In genomic region chr19:4559569-4559968, GRCh38 we compare ENCODE assay signal across 9 cellular contexts. TPM values are rescaled to one million over a fixed set of nuclear protein-coding genes. Genes with fewer than 3 reads are reported as not detected.
DNase-seq lines count a peak whose midpoint lies in the region; ATAC-seq and TF ChIP-seq lines count a peak whose summit lies in the region.
"Had no signal": no experiment of that assay in that cellular context is flagged by ENCODE, and none has a peak within 500 bp of the region (broad histone marks: within the 10 kb centered on the region; RNA-seq: fewer than 3 reads in every experiment).

SEMA6B (minus strand) TSS chr19:4559684; CDS start chr19:4558457, 1,227 bp downstream.

- in situ Hi-C loops in gastrocnemius medialis (cut with MboI; ENCODE audit: low sequenced_read_pairs in 4 of 4), result no loop called here

- peaks cover 3% of the 10 kb centered on the region for H3K4me1 Mint-ChIP-seq in mesothelial cell of epicardium

- H3K4me3 ChIP-seq in coronary artery (peak within 1 kb of the TSS; percentile 65), gastrocnemius medialis (peak within 1 kb of the TSS in 3 of 4 donors; percentile 36 to 54 (median 49))

- peak in 1 of 2 donors; percentile 43 for TF ChIP-seq POLR2A in gastrocnemius medialis (IDR thresholded peaks at IDR 0.05)
- TF ChIP-seq POLR2A in erythroblast (IDR thresholded peaks at IDR 0.05; ENCODE audit: low read length), result no peak

- H3K4me3 Mint-ChIP-seq in mesothelial cell of epicardium, result no peak within 1 kb of the TSS

- peaks cover 4% of the 10 kb centered on the region for H3K27me3 Mint-ChIP-seq in mesothelial cell of epicardium (ENCODE audit: low read depth)

- H3K27ac ChIP-seq in coronary artery, result peak within 1 kb of the TSS in 1 of 2 donors; percentile 70
- peak within 1 kb of the TSS; percentile 52 to 81 (median 70) for H3K27ac ChIP-seq in gastrocnemius medialis

- TF ChIP-seq CTCF in coronary artery (IDR thresholded peaks at IDR 0.05) (no peak), gastrocnemius medialis (IDR thresholded peaks at IDR 0.05 in 4 of 5, conservative IDR thresholded peaks at IDR 0.05 in 1 of 5) (no peak), mesothelial cell of epicardium (IDR thresholded peaks at IDR 0.05; ENCODE audit: unreplicated experiment) (no peak)

- intact Hi-C loops in gastrocnemius medialis (cut with DNase I; ENCODE audit: low total_unique reads), result loop anchor here (2.0 to 10.0 kb wide), 2 partner anchors 23 to 215 kb away; no protein-coding TSS in a partner anchor

- H3K9me3 ChIP-seq in gastrocnemius medialis, result no peaks in the 10 kb centered on the region

- H3K4me1 ChIP-seq in gastrocnemius medialis, result no peaks in the 10 kb centered on the region

- no peaks in the 10 kb centered on the region for H3K9me3 Mint-ChIP-seq in mesothelial cell of epicardium

- H3K36me3 Mint-ChIP-seq in mesothelial cell of epicardium, result no peaks in the 10 kb centered on the region

- peak; percentile 26 for ATAC-seq in left lobe of liver
- ATAC-seq in gastrocnemius medialis, result peak in 1 of 2 donors; percentile 47

- peak; percentile 44 for DNase-seq in GDM1 (lab: John Stamatoyannopoulos, UW)
- DNase-seq in coronary artery (ENCODE audit: low spot score), result no peak
- no peak for DNase-seq in left lobe of liver (ENCODE audit: low spot score)
- DNase-seq in gastrocnemius medialis, result peak in 1 of 2 donors; percentile 21
- no peak for DNase-seq in erythroblast (lab: John Stamatoyannopoulos, UW)
- no peak for DNase-seq in SKM-1 (lab: John Stamatoyannopoulos, UW; ENCODE audit: unreplicated experiment)
- DNase-seq in mesothelial cell of epicardium (ENCODE audit: low spot score in 2 of 2, unreplicated experiment in 2 of 2), result no peak
- no peak for DNase-seq in NCI-H82 (lab: John Stamatoyannopoulos, UW)
- DNase-seq: NCI-H526 had no signal

- no peaks in the 10 kb centered on the region for H3K36me3 ChIP-seq in gastrocnemius medialis

- H3K27ac Mint-ChIP-seq in mesothelial cell of epicardium, result no peak within 1 kb of the TSS

- no peaks in the 10 kb centered on the region for H3K27me3 ChIP-seq in gastrocnemius medialis

RNA-seq across cellular contexts. Expression of gene SEMA6B, which starts in this region (rescaled TPM):
- 1.8 TPM for total RNA-seq in left lobe of liver
- 1 to 10 TPM; 1.4 to 3.3 (median 2.6) TPM for total RNA-seq in gastrocnemius medialis
- 6.5 to 6.9 TPM (median 6.8 TPM) in 3 replicates for total RNA-seq in mesothelial cell of epicardium
